ENCODE assay signal across 1 cellular context in genomic region chr18:13165636-13166423, GRCh38.
TF ChIP-seq lines count a peak whose summit lies in the region.

No MANE protein-coding gene starts in this region.

TF ChIP-seq in H1, 55 proteins besides CTCF, POLR2A, EP300 and RAD21:
- TF ChIP-seq ASH2L (IDR thresholded peaks at IDR 0.05; ENCODE audit: low read length), result peak; percentile 45
- TF ChIP-seq BCL11A (IDR thresholded peaks at IDR 0.05; ENCODE audit: low read depth in 2 of 2, low read length in 2 of 2), result no peak
